ENCODE assay signal across 13 cellular contexts in the genomic region with DNA sequence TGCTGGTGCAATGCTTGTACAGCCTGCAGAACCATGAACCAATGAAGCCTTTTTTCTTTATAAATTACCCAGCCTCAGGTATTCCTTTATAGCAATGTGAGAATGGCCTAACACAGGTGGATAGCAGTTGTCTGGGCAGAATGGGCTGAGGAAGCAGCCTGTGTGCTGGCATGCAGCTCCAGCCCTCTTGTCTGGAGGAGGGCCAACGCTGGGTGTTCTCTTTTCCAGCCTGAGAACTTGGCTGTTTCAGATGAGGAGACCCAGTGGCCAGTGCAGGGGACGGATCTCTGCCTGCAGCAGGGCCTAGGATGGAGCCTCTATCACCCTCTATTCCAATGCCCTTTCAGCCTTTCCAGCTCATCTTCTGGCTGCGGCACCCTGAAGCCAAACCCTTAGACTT. TPM values are rescaled to one million over a fixed set of nuclear protein-coding genes. Genes with fewer than 3 reads are reported as not detected.
DNase-seq lines count a peak whose midpoint lies in the region; ATAC-seq and TF ChIP-seq lines count a peak whose summit lies in the region.
"Had no signal": no experiment of that assay in that cellular context is flagged by ENCODE, and none has a peak within 500 bp of the region (broad histone marks: within the 10 kb centered on the region; RNA-seq: fewer than 3 reads in every experiment).

No MANE protein-coding gene starts in this region.

- in situ Hi-C loops in GM13976 (cut with MboI; ENCODE audit: low sequenced_read_pairs, unreplicated experiment), result no loop called here

- CTCF ChIA-PET in A673 (lab: Charles Lee), result no interaction called here

- no TSS peak for BruUV-seq in A673 (replicated peaks; lab: Mats Ljungman, UMichigan)

- intact Hi-C loops in A673 (cut with micrococcal nuclease; ENCODE audit: unreplicated experiment), result no loop called here

- peak overlapping the region; percentile 46 for H3K27ac ChIP-seq in epithelial cell of prostate
- H3K27ac ChIP-seq in A673 (ENCODE audit: low read depth, low read length, poor library complexity, severe bottlenecking), result no peak overlapping the region
- H3K27ac ChIP-seq: A549, BLaER1 had no signal

- H3K36me3 ChIP-seq in A673 (ENCODE audit: insufficient read depth, low read length, poor library complexity, severe bottlenecking) (no peaks in the 10 kb centered on the region), MG63 (no peaks in the 10 kb centered on the region)

- peak; percentile 9 for ATAC-seq in left lobe of liver
- ATAC-seq: A549, GM23338 had no signal

- no peaks in the 10 kb centered on the region for H3K27me3 ChIP-seq in A673 (replicated peaks; ENCODE audit: insufficient read depth, low read depth, low read length, poor library complexity)
- no peaks in the 10 kb centered on the region for H3K27me3 ChIP-seq in MG63
- H3K27me3 ChIP-seq: BLaER1 had no signal

- POLR2A ChIA-PET in A673 (lab: Charles Lee; ENCODE audit: low non-redundant PET), result interaction anchor here (0.6 kb wide), 1 partner anchor 8 kb away, joined by 4 read pairs; no protein-coding TSS in a partner anchor

- DNase-seq in cerebellar cortex (ENCODE audit: low spot score), result peak; percentile 85
- no peak for DNase-seq in epithelial cell of prostate (ENCODE audit: low read depth, low spot score)
- no peak for DNase-seq in left lobe of liver (ENCODE audit: low spot score)
- DNase-seq in GM13976 (ENCODE audit: low spot score), result no peak
- DNase-seq in A673 (ENCODE audit: low spot score), result no peak
- DNase-seq in MG63, result no peak
- DNase-seq: Caco-2; CD8-positive, alpha-beta memory T cell; DMS53; H7 had no signal

- H3K9me3 ChIP-seq in A673 (ENCODE audit: low read depth, low read length, poor library complexity, severe bottlenecking) (no peaks in the 10 kb centered on the region), MG63 (no peaks in the 10 kb centered on the region)
- H3K9me3 ChIP-seq: A549, BLaER1, Caco-2 had no signal

- H3K4me1 ChIP-seq in A673 (ENCODE audit: insufficient read depth, low read length, poor library complexity, severe bottlenecking), result no peaks in the 10 kb centered on the region
- H3K4me1 ChIP-seq: A549, Caco-2 had no signal

- H3K4me3 ChIP-seq in A673 (ENCODE audit: low read depth, low read length, poor library complexity, severe bottlenecking) (no peak overlapping the region), MG63 (no peak overlapping the region)
- H3K4me3 ChIP-seq: A549, BLaER1, GM23338 had no signal

- TF ChIP-seq CTCF in GM13976 (IDR thresholded peaks at IDR 0.05; ENCODE audit: borderline replicate concordance, control extremely low read depth, extremely low read depth, insufficient read depth, missing control alignments) (no peak), A673 (conservative IDR thresholded peaks at IDR 0.05; ENCODE audit: low read depth, low read length) (no peak)

RNA-seq across cellular contexts. Expression of gene CTIF, which starts 58.8 kb away (rescaled TPM):
- total RNA-seq in left lobe of liver (74.4 TPM), A673 (2021) (23.5 and 29.8 TPM in 2 replicates)
- 10.2 and 20.6 TPM in 2 replicates for total RNA-seq in MG63 (2014; rRNA removed; shearing (Covaris generic); ENCODE audit: low replicate concordance)
